Comparison of ENCODE assay signal across 9 cellular contexts in genomic region chr6:105452924-105453756, GRCh38. TPM values are rescaled to one million over a fixed set of nuclear protein-coding genes. Genes with fewer than 3 reads are reported as not detected.
DNase-seq lines count a peak whose midpoint lies in the region; ATAC-seq, FAIRE-seq and TF ChIP-seq lines count a peak whose summit lies in the region.
"Had no signal": no experiment of that assay in that cellular context is flagged by ENCODE, and none has a peak within 500 bp of the region (broad histone marks: within the 10 kb centered on the region; RNA-seq: fewer than 3 reads in every experiment).

No MANE protein-coding gene starts in this region.

- no peaks in the 10 kb centered on the region for H3K36me3 ChIP-seq in CD4-positive, alpha-beta memory T cell (ENCODE audit: insufficient read depth, low read length)
- H3K36me3 ChIP-seq in Peyer's patch: no peaks in the 10 kb centered on the region
- no peaks in the 10 kb centered on the region for H3K36me3 ChIP-seq in ectodermal cell (ENCODE audit: control insufficient read depth, insufficient read depth, low read length)
- no peaks in the 10 kb centered on the region for H3K36me3 ChIP-seq in GM23248 (ENCODE audit: low read depth)

- peak in 4 of 5 donors; percentile 29 to 48 (median 35) for DNase-seq in CD4-positive, alpha-beta memory T cell
- DNase-seq in Peyer's patch (peak in 2 of 3 donors; percentile 37 to 56), nephron progenitor cell (no peak), GM12891 (ENCODE audit: insufficient read length, low spot score) (no peak), GM23248 (no peak)
- peak; percentile 58 to 68 for DNase-seq in stimulated activated CD8-positive, alpha-beta memory T cell treated with anti-CD3 and anti-CD28 coated beads, Interleukin-7, amount 100 ng/mL, for 4 hours (ENCODE audit: low read depth in 2 of 2)

- H3K9me2 ChIP-seq in GM23248 (ENCODE audit: insufficient read depth): no peaks in the 10 kb centered on the region

- 92 to 94% methylated on average over 8 of the region's 8 CpGs for WGBS in ectodermal cell, 2 experiments
- 77 to 83% methylated on average over 8 of the region's 8 CpGs for WGBS in GM23248 (ENCODE audit: low coverage in 1 of 2, low lambda C conversion rate in 2 of 2, missing lambda C conversion rate in 2 of 2), 2 experiments

- CTCF ChIA-PET in CD4-positive, alpha-beta memory T cell (lab: Charles Lee; ENCODE audit: partially characterized antibody): interaction anchor here (1.0 to 1.5 kb wide), 4 partner anchors 25 to 32 kb away, joined by 3 to 6 read pairs (median 4); no protein-coding TSS in a partner anchor

- H3K36me3 Mint-ChIP-seq in CD4-positive, alpha-beta memory T cell: no peaks in the 10 kb centered on the region
- H3K36me3 Mint-ChIP-seq in nephron progenitor cell (ENCODE audit: low read depth): peaks cover 5% of the 10 kb centered on the region

- H3K27ac Mint-ChIP-seq in CD4-positive, alpha-beta memory T cell: peak overlapping the region; percentile 24 to 82 (median 75)
- no peak overlapping the region for H3K27ac Mint-ChIP-seq in nephron progenitor cell

- TF ChIP-seq CTCF in Peyer's patch (IDR thresholded peaks at IDR 0.05) (no peak), nephron progenitor cell (IDR thresholded peaks at IDR 0.05) (no peak)

- no peaks in the 10 kb centered on the region for H3K27me3 ChIP-seq in CD4-positive, alpha-beta memory T cell (ENCODE audit: insufficient read depth, low read length)
- no peaks in the 10 kb centered on the region for H3K27me3 ChIP-seq in Peyer's patch
- H3K27me3 ChIP-seq in ectodermal cell (ENCODE audit: control insufficient read depth, insufficient read depth, low read length, poor library complexity, severe bottlenecking): no peaks in the 10 kb centered on the region
- no peaks in the 10 kb centered on the region for H3K27me3 ChIP-seq in GM23248 (replicated peaks; ENCODE audit: insufficient read depth)

- H3K79me2 ChIP-seq in GM23248 (ENCODE audit: insufficient read depth): no peaks in the 10 kb centered on the region

- ATAC-seq in GM21723 (IDR thresholded peaks at IDR 0.05; ENCODE audit: unreplicated experiment): peak; percentile 81

- H3K4me3 ChIP-seq in CD4-positive, alpha-beta memory T cell (ENCODE audit: low read length in 2 of 2): no peak overlapping the region
- H3K4me3 ChIP-seq in Peyer's patch (no peak overlapping the region), ectodermal cell (ENCODE audit: insufficient read depth, low read depth, low read length) (no peak overlapping the region), GM23248 (no peak overlapping the region)
- H3K4me3 ChIP-seq: lung had no signal

- no peaks in the 10 kb centered on the region for H3F3A ChIP-seq in GM23248 (ENCODE audit: insufficient read depth)

- H2AFZ ChIP-seq in GM23248: no peak overlapping the region

- in situ Hi-C loops in GM23248 (cut with MboI): no loop called here

- peaks cover 23% of the 10 kb centered on the region for H3K4me1 ChIP-seq in CD4-positive, alpha-beta memory T cell (ENCODE audit: insufficient read depth, low read length)
- H3K4me1 ChIP-seq in Peyer's patch: no peaks in the 10 kb centered on the region
- peaks cover 15% of the 10 kb centered on the region for H3K4me1 ChIP-seq in ectodermal cell (ENCODE audit: control insufficient read depth, insufficient read depth, low read length)
- no peaks in the 10 kb centered on the region for H3K4me1 ChIP-seq in GM23248 (ENCODE audit: insufficient read depth)

- intact Hi-C loops in CD4-positive, alpha-beta memory T cell (cut with micrococcal nuclease): no loop called here

- POLR2A ChIA-PET in CD4-positive, alpha-beta memory T cell (lab: Charles Lee; ENCODE audit: partially characterized antibody): interaction anchor here (1.0 to 1.2 kb wide), 3 partner anchors 10 to 30 kb away, joined by 3 to 4 read pairs (median 4); no protein-coding TSS in a partner anchor

- no peaks in the 10 kb centered on the region for H4K20me1 ChIP-seq in GM23248 (ENCODE audit: insufficient read depth)

- peak overlapping the region; percentile 5 to 80 (median 44) for H3K4me3 Mint-ChIP-seq in CD4-positive, alpha-beta memory T cell
- H3K4me3 Mint-ChIP-seq in nephron progenitor cell: no peak overlapping the region

- H3K9me3 ChIP-seq in CD4-positive, alpha-beta memory T cell (ENCODE audit: control insufficient read depth in 1 of 2, low read length in 2 of 2): no peaks in the 10 kb centered on the region
- H3K9me3 ChIP-seq in Peyer's patch: no peaks in the 10 kb centered on the region
- H3K9me3 ChIP-seq in ectodermal cell (ENCODE audit: control insufficient read depth, low read length): peaks cover 2% of the 10 kb centered on the region
- no peaks in the 10 kb centered on the region for H3K9me3 ChIP-seq in GM23248 (ENCODE audit: low read depth)

- FAIRE-seq in GM12891 (lab: Jason Lieb, UNC): no peak

- H3K27me3 Mint-ChIP-seq in CD4-positive, alpha-beta memory T cell: peaks cover 2 to 4% of the 10 kb centered on the region in 2 donors
- H3K27me3 Mint-ChIP-seq in nephron progenitor cell (ENCODE audit: low read depth, poor library complexity): peaks cover 12% of the 10 kb centered on the region

- H3K9ac ChIP-seq in GM23248: no peak overlapping the region

- no peak overlapping the region for H3K4me2 ChIP-seq in GM23248 (ENCODE audit: unreplicated experiment)

- peaks cover 0 to 7% (median 0%) of the 10 kb centered on the region in 8 donors for H3K9me3 Mint-ChIP-seq in CD4-positive, alpha-beta memory T cell
- H3K9me3 Mint-ChIP-seq in nephron progenitor cell: peaks cover 13% of the 10 kb centered on the region

- H3K4me1 Mint-ChIP-seq in CD4-positive, alpha-beta memory T cell: peaks cover 16 to 33% (median 27%) of the 10 kb centered on the region in 4 donors
- peaks cover 11% of the 10 kb centered on the region for H3K4me1 Mint-ChIP-seq in nephron progenitor cell

- TF ChIP-seq POLR2A in Peyer's patch (IDR thresholded peaks at IDR 0.05): no peak
- no peak for TF ChIP-seq POLR2A in GM12891 (IDR thresholded peaks at IDR 0.05; ENCODE audit: low read depth, low read length)

- H3K27ac ChIP-seq in CD4-positive, alpha-beta memory T cell (ENCODE audit: low read depth, low read length): peak overlapping the region; percentile 15
- no peak overlapping the region for H3K27ac ChIP-seq in Peyer's patch
- peak overlapping the region; percentile 61 for H3K27ac ChIP-seq in ectodermal cell (ENCODE audit: insufficient read depth, low read depth, low read length, poor library complexity, severe bottlenecking)
- no peak overlapping the region for H3K27ac ChIP-seq in GM23248

TF ChIP-seq in GM12891, 5 proteins besides CTCF, POLR2A, EP300 and RAD21:
- TF ChIP-seq SPI1 (IDR thresholded peaks at IDR 0.05; ENCODE audit: low read depth, low read length) (no peak), TAF1 (IDR thresholded peaks at IDR 0.05; ENCODE audit: low read depth, low read length) (no peak), POU2F2 (IDR thresholded peaks at IDR 0.05; ENCODE audit: low read depth, low read length) (no peak), POLR2AphosphoS5 (IDR thresholded peaks at IDR 0.05; ENCODE audit: low read depth, low read length) (no peak), PAX5 (IDR thresholded peaks at IDR 0.05; ENCODE audit: insufficient read depth, low read length, severe bottlenecking) (no peak)

RNA-seq across cellular contexts. Expression of gene PREP, which starts 50.3 kb away (rescaled TPM):
- total RNA-seq in CD4-positive, alpha-beta memory T cell: 10 to 100 TPM; 34.4 to 34.8 TPM
- 10 to 100 TPM; 29.8 to 43.6 TPM for polyA plus RNA-seq in CD4-positive, alpha-beta memory T cell
- total RNA-seq in Peyer's patch: 10 to 100 TPM; 47.0 to 69.6 (median 54.8) TPM
- 43.1 TPM for polyA plus RNA-seq in ectodermal cell (2013, experiment 1 of 4)
- polyA plus RNA-seq in ectodermal cell (2013, experiment 2 of 4): 41.8 TPM
- polyA plus RNA-seq in ectodermal cell (2013, experiment 3 of 4): 35.2 TPM
- 36.6 TPM for polyA plus RNA-seq in ectodermal cell (2013, experiment 4 of 4)
- 13.7 TPM for polyA plus RNA-seq in GM12891 (2012; ENCODE audit: low read depth, missing spikeins)
- 15.7 and 18.9 TPM in 2 replicates for total RNA-seq in GM23248 (2014; rRNA removed; shearing (Covaris generic))
- 37.9 and 41.8 TPM in 2 replicates for polyA plus RNA-seq in GM23248 (2016; fragmentation: Nextera tagmentation; extraction: Ambion mirVana)

Comparison
In these comparisons a context has a peak if more than half of its experiments do, and no peak if none do; other contexts are left out.
1. DNase-seq: peak in CD4-positive, alpha-beta memory T cell (4 of 5), Peyer's patch (2 of 3) and stimulated activated CD8-positive, alpha-beta memory T cell treated with anti-CD3 and anti-CD28 coated beads, Interleukin-7, amount 100 ng/mL, for 4 hours (2 of 2); none in nephron progenitor cell (single experiment), GM12891 (single experiment) and GM23248 (single experiment).
2. H3K27ac ChIP-seq: peak in CD4-positive, alpha-beta memory T cell (single experiment) and ectodermal cell (single experiment); none in Peyer's patch (0 of 4) and GM23248 (single experiment).